In genomic region chr20:47144463-47144862, GRCh38 we compare ENCODE assay signal across 32 cellular contexts.
"Had no signal": no experiment of that assay in that cellular context is flagged by ENCODE, and none has a peak within 500 bp of the region (broad histone marks: within the 10 kb centered on the region; RNA-seq: fewer than 3 reads in every experiment).

No MANE protein-coding gene starts in this region.

- H3K27ac Mint-ChIP-seq: naive thymus-derived CD8-positive, alpha-beta T cell; natural killer cell treated with Interleukin-12 subunit alpha and Interleukin-12 subunit beta and Interleukin-15 and Interleukin-18, amount 100 ng/mL, for 72 hours; nephron progenitor cell; progenitor cell of endocrine pancreas; stimulated activated memory B cell treated with anti-CD40 and anti-IgM and Interleukin-4, amounts not matched to agents 10 μg/mL and 1 μg/mL and 100 μg/mL, for 72 hours; type B pancreatic cell had no signal

- H3K27ac ChIP-seq: ovary, parathyroid adenoma, psoas muscle, suprapubic skin, testis, tibial artery, transverse colon, upper lobe of right lung, uterus had no signal

- DNase-seq: naive thymus-derived CD8-positive, alpha-beta T cell; nephron progenitor cell; occipital lobe; ovary; posterior cingulate gyrus; psoas muscle; right cardiac atrium; spleen; stimulated activated CD4-positive, alpha-beta T cell treated with anti-CD3 and anti-CD28 coated beads, Interleukin-12 subunit alpha, Interleukin-12 subunit beta, amount 100 ng/mL, for 4 hours; stimulated activated CD4-positive, alpha-beta T cell treated with anti-CD3 and anti-CD28 coated beads, Interleukin-1b, Interleukin-23, amount 100 ng/mL, for 48 hours; stimulated activated CD4-positive, alpha-beta T cell treated with anti-CD3 and anti-CD28 coated beads, Interleukin-4, amount 100 ng/mL, for 1 hour; stimulated activated CD4-positive, alpha-beta T cell treated with anti-CD3 and anti-CD28 coated beads, Interleukin-4, amount 100 ng/mL, for 4 hours; stimulated activated CD8-positive, alpha-beta memory T cell treated with anti-CD3 and anti-CD28 coated beads, Interleukin-4, amount 100 ng/mL, for 48 hours; stimulated activated naive CD4-positive, alpha-beta T cell; stimulated activated naive CD8-positive, alpha-beta T cell treated with anti-CD3 and anti-CD28 coated beads, Interleukin-15, amount 100 ng/mL, for 72 hours; stimulated activated naive CD8-positive, alpha-beta T cell treated with anti-CD3 and anti-CD28 coated beads, Interleukin-15, Interleukin-2, amounts not matched to agents 100 U/mL and 50 U/mL, for 24 hours; substantia nigra; testis; tibial artery; transverse colon; upper lobe of right lung; uterus had no signal

- H3K4me2 ChIP-seq: smooth muscle cell had no signal

- H3K4me1 ChIP-seq: parathyroid adenoma, psoas muscle, suprapubic skin, tibial artery, transverse colon, upper lobe of right lung, uterus had no signal

- H3K9ac ChIP-seq: parathyroid adenoma had no signal

- H3K27me3 Mint-ChIP-seq: progenitor cell of endocrine pancreas, type B pancreatic cell had no signal

- H3K27me3 ChIP-seq: ovary, spleen, suprapubic skin, testis, transverse colon, upper lobe of right lung, uterus had no signal

- H3K4me1 Mint-ChIP-seq: naive thymus-derived CD8-positive, alpha-beta T cell; stimulated activated memory B cell treated with anti-CD40 and anti-IgM and Interleukin-4, amounts not matched to agents 10 μg/mL and 1 μg/mL and 100 μg/mL, for 72 hours; stimulated activated naive CD8-positive, alpha-beta T cell treated with anti-CD3 and anti-CD28 coated beads, Interleukin-15, amount 100 ng/mL, for 72 hours had no signal

- ATAC-seq: naive thymus-derived CD8-positive, alpha-beta T cell; natural killer cell treated with Interleukin-12 subunit alpha and Interleukin-12 subunit beta and Interleukin-15 and Interleukin-18, amount 100 ng/mL, for 72 hours; psoas muscle; right cardiac atrium; sciatic nerve; stimulated activated memory B cell treated with anti-CD40 and anti-IgM and Interleukin-4, amounts not matched to agents 10 μg/mL and 1 μg/mL and 100 μg/mL, for 72 hours; stimulated activated naive CD8-positive, alpha-beta T cell treated with anti-CD3 and anti-CD28 coated beads, Interleukin-15, amount 100 ng/mL, for 72 hours; stimulated activated naive CD8-positive, alpha-beta T cell treated with anti-CD3 and anti-CD28 coated beads, Interleukin-15, Interleukin-2, amounts not matched to agents 100 U/mL and 50 U/mL, for 24 hours had no signal

- H3K36me3 ChIP-seq: ovary, spleen, suprapubic skin, tibial artery, transverse colon, upper lobe of right lung, uterus had no signal

- H3K36me3 Mint-ChIP-seq: natural killer cell treated with Interleukin-12 subunit alpha and Interleukin-12 subunit beta and Interleukin-15 and Interleukin-18, amount 100 ng/mL, for 72 hours; stimulated activated memory B cell treated with anti-CD40 and anti-IgM and Interleukin-4, amounts not matched to agents 10 μg/mL and 1 μg/mL and 100 μg/mL, for 72 hours; type B pancreatic cell had no signal

- H3K4me3 ChIP-seq: ovary, psoas muscle, skin epidermis, smooth muscle cell, spleen, suprapubic skin, testis, tibial artery, transverse colon, upper lobe of right lung, uterus had no signal

- H3K4me3 Mint-ChIP-seq: naive thymus-derived CD8-positive, alpha-beta T cell; natural killer cell treated with Interleukin-12 subunit alpha and Interleukin-12 subunit beta and Interleukin-15 and Interleukin-18, amount 100 ng/mL, for 72 hours; nephron progenitor cell; neural crest cell; stimulated activated memory B cell treated with anti-CD40 and anti-IgM and Interleukin-4, amounts not matched to agents 10 μg/mL and 1 μg/mL and 100 μg/mL, for 72 hours; stimulated activated naive CD8-positive, alpha-beta T cell treated with anti-CD3 and anti-CD28 coated beads, Interleukin-15, amount 100 ng/mL, for 72 hours; type B pancreatic cell had no signal

- H3K9me3 Mint-ChIP-seq: natural killer cell treated with Interleukin-12 subunit alpha and Interleukin-12 subunit beta and Interleukin-15 and Interleukin-18, amount 100 ng/mL, for 72 hours; neural crest cell; stimulated activated naive CD8-positive, alpha-beta T cell treated with anti-CD3 and anti-CD28 coated beads, Interleukin-15, amount 100 ng/mL, for 72 hours had no signal

- H2AFZ ChIP-seq: parathyroid adenoma had no signal

- H3K79me2 ChIP-seq: parathyroid adenoma had no signal

- H3K9me3 ChIP-seq: ovary, psoas muscle, testis, transverse colon, upper lobe of right lung, uterus had no signal
